ENCODE assay signal across 21 cellular contexts in genomic region chr10:133254421-133255120, GRCh38. TPM values are rescaled to one million over a fixed set of nuclear protein-coding genes. Genes with fewer than 3 reads are reported as not detected.
"Had no signal": no experiment of that assay in that cellular context is flagged by ENCODE, and none has a peak within 500 bp of the region (broad histone marks: within the 10 kb centered on the region; RNA-seq: fewer than 3 reads in every experiment).

No MANE protein-coding gene starts in this region.

- H3K4me3 Mint-ChIP-seq: activated naive CD4-positive, alpha-beta T cell treated with anti-CD3 and anti-CD28 coated beads for 36 hours; activated T-cell treated with anti-CD3 and anti-CD28 coated beads, Interleukin-2, amount 50 U/mL, for 4 hours; effector memory CD8-positive, alpha-beta T cell; immature natural killer cell; stimulated activated naive B cell treated with anti-CD40 and anti-IgM and Interleukin-4, amounts not matched to agents 10 μg/mL and 1 μg/mL and 100 μg/mL, for 72 hours had no signal

- ATAC-seq: activated T-cell treated with anti-CD3 and anti-CD28 coated beads, Interleukin-2, amount 50 U/mL, for 4 hours; body of pancreas; effector memory CD8-positive, alpha-beta T cell; stimulated activated naive B cell treated with anti-CD40 and anti-IgM and Interleukin-4, amounts not matched to agents 10 μg/mL and 1 μg/mL and 100 μg/mL, for 72 hours had no signal

- H3K27ac ChIP-seq: body of pancreas, esophagus squamous epithelium, left ventricle myocardium inferior, spleen had no signal

- H3K9me3 Mint-ChIP-seq: activated naive CD4-positive, alpha-beta T cell treated with anti-CD3 and anti-CD28 coated beads for 36 hours; activated T-cell treated with anti-CD3 and anti-CD28 coated beads, Interleukin-2, amount 50 U/mL, for 4 hours; effector memory CD8-positive, alpha-beta T cell; immature natural killer cell; stimulated activated naive B cell treated with anti-CD40 and anti-IgM and Interleukin-4, amounts not matched to agents 10 μg/mL and 1 μg/mL and 100 μg/mL, for 72 hours had no signal

- H3K36me3 ChIP-seq: esophagus squamous epithelium, left ventricle myocardium inferior, spleen had no signal

- H3K4me3 ChIP-seq: body of pancreas, esophagus squamous epithelium, left ventricle myocardium inferior, spleen had no signal

- DNase-seq: activated CD4-positive, alpha-beta T cell treated with anti-CD3 and anti-CD28 coated beads for 48 hours; activated CD4-positive, CD25-positive, alpha-beta regulatory T cell; activated CD8-positive, alpha-beta memory T cell treated with anti-CD3 and anti-CD28 coated beads, Interleukin-2, amount 50 U/mL, for 4 hours; activated naive CD4-positive, alpha-beta T cell treated with anti-CD3 and anti-CD28 coated beads for 36 hours; activated T-cell treated with anti-CD3 and anti-CD28 coated beads, Interleukin-2, amount 50 U/mL, for 4 hours; body of pancreas; effector memory CD8-positive, alpha-beta T cell; esophagus squamous epithelium; immature natural killer cell; kidney glomerular epithelial cell; left ventricle myocardium inferior; mammary epithelial cell; posterior cingulate gyrus; spleen; stimulated activated naive B cell treated with anti-CD40 and anti-IgM and Interleukin-4, amounts not matched to agents 10 μg/mL and 1 μg/mL and 100 μg/mL, for 72 hours; SW 1271 had no signal

- H3K27ac Mint-ChIP-seq: activated naive CD4-positive, alpha-beta T cell treated with anti-CD3 and anti-CD28 coated beads for 36 hours; stimulated activated naive B cell treated with anti-CD40 and anti-IgM and Interleukin-4, amounts not matched to agents 10 μg/mL and 1 μg/mL and 100 μg/mL, for 72 hours had no signal

- H3K36me3 Mint-ChIP-seq: immature natural killer cell; stimulated activated naive B cell treated with anti-CD40 and anti-IgM and Interleukin-4, amounts not matched to agents 10 μg/mL and 1 μg/mL and 100 μg/mL, for 72 hours had no signal

- H3K9me3 ChIP-seq: body of pancreas, esophagus squamous epithelium, left ventricle myocardium inferior, spleen had no signal

- H3K27me3 ChIP-seq: body of pancreas had no signal

RNA-seq across cellular contexts. Expression of gene VENTX, which starts 16.9 kb away (rescaled TPM):
- total RNA-seq: activated naive CD4-positive, alpha-beta T cell treated with anti-CD3 and anti-CD28 coated beads for 36 hours; activated T-cell treated with anti-CD3 and anti-CD28 coated beads, Interleukin-2, amount 50 U/mL, for 4 hours; dermis microvascular lymphatic vessel endothelial cell; mammary epithelial cell; renal cortical epithelial cell had no signal
- polyA plus RNA-seq: mammary epithelial cell had no signal

RNA-seq across cellular contexts. Expression of gene UTF1, which starts 24.6 kb away (rescaled TPM):
- total RNA-seq: activated naive CD4-positive, alpha-beta T cell treated with anti-CD3 and anti-CD28 coated beads for 36 hours; body of pancreas; cardiac septum; dermis microvascular lymphatic vessel endothelial cell; esophagus squamous epithelium; left ventricle myocardium inferior; mammary epithelial cell; myocyte; renal cortical epithelial cell; ureter had no signal
- polyA plus RNA-seq: immature natural killer cell, mammary epithelial cell had no signal
